8 cellular contexts compared by ENCODE assay signal in the genomic region with DNA sequence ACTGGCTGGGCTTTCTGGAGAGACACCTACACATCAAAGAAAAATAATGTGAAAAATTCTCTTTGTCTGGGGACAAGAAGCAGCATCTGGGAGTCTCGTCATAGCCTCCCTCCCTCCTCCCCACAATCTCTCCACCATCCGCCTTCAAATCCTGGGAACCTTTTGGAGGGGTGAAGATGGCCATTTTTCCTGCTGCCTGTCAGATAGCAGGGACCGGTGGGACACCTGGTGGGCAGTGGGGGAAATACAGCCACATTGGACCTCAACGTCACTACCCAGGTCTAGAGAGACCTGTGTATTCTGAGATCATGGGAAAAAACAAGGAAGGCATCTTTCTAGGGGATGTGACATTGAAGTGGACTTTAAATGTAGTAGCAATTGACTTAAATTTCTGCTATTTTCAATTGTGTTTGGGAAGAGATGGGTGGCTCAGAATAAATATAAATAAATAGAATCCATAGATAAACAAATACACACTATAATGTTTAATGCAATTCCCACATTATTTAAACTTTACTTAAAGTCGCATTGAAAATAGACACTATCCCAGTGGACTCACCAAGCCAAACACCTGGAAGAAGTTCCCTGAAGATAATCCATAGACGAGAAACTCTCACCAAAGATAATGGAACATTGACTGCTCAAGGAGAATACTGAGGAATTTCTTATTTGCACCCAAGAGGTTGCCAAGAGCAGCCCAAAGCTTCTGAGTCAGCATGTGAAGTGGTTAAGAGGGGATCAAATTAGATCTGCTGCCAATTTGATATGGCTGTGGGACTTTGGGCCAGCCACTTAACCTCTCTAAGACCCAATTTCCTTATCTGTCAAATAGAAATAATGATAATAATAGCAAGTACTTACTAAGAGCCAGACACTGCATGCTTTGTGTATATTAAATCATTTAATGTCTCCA.
DNase-seq lines count a peak whose midpoint lies in the region; ATAC-seq and TF ChIP-seq lines count a peak whose summit lies in the region.

No MANE protein-coding gene starts in this region.

- peaks cover 0 to 7% (median 3%) of the 10 kb centered on the region in 7 donors for H3K9me3 Mint-ChIP-seq in CD14-positive monocyte
- peaks cover 5% of the 10 kb centered on the region for H3K9me3 Mint-ChIP-seq in activated CD4-positive, alpha-beta memory T cell treated with anti-CD3 and anti-CD28 coated beads for 36 hours

- H3K4me1 Mint-ChIP-seq in CD14-positive monocyte: peaks cover 4% of the 10 kb centered on the region
- H3K4me1 Mint-ChIP-seq in activated CD4-positive, alpha-beta memory T cell treated with anti-CD3 and anti-CD28 coated beads for 36 hours (ENCODE audit: low read depth): no peaks in the 10 kb centered on the region

- no peaks in the 10 kb centered on the region for H3K36me3 Mint-ChIP-seq in CD14-positive monocyte
- H3K36me3 Mint-ChIP-seq in activated CD4-positive, alpha-beta memory T cell treated with anti-CD3 and anti-CD28 coated beads for 36 hours: no peaks in the 10 kb centered on the region

- H3K27ac Mint-ChIP-seq in CD14-positive monocyte: peak overlapping the region in 1 of 7 donors; percentile 61
- H3K27ac Mint-ChIP-seq in activated CD4-positive, alpha-beta memory T cell treated with anti-CD3 and anti-CD28 coated beads for 36 hours: no peak overlapping the region

- H3K36me3 ChIP-seq in osteoblast (ENCODE audit: insufficient read depth, low read length): no peaks in the 10 kb centered on the region

- POLR2A ChIA-PET in activated CD4-positive, alpha-beta memory T cell treated with anti-CD3 and anti-CD28 coated beads for 36 hours (lab: Charles Lee): no interaction called here

- H3K9me3 ChIP-seq in osteoblast (ENCODE audit: low read depth, low read length): no peaks in the 10 kb centered on the region

- no peaks in the 10 kb centered on the region for H4K20me1 ChIP-seq in osteoblast (ENCODE audit: insufficient read depth, low read length)

- no peaks in the 10 kb centered on the region for H3K27me3 ChIP-seq in osteoblast (ENCODE audit: insufficient read depth, low read length)

- peak overlapping the region; percentile 32 for H3K27ac ChIP-seq in osteoblast (ENCODE audit: low read depth, low read length)

- peaks cover 27% of the 10 kb centered on the region for H3K4me1 ChIP-seq in osteoblast (ENCODE audit: insufficient read depth, low read length)

- H3K4me3 Mint-ChIP-seq in CD14-positive monocyte: no peak overlapping the region
- H3K4me3 Mint-ChIP-seq in activated CD4-positive, alpha-beta memory T cell treated with anti-CD3 and anti-CD28 coated beads for 36 hours: no peak overlapping the region

- TF ChIP-seq CTCF in CD14-positive monocyte (IDR thresholded peaks at IDR 0.05) (peak; percentile 93), fibroblast of villous mesenchyme (IDR thresholded peaks at IDR 0.05; ENCODE audit: insufficient read depth, low read depth, low read length) (peak; percentile 98), osteoblast (IDR thresholded peaks at IDR 0.05; ENCODE audit: extremely low read depth, low read depth, low read length) (peak; percentile 98)

- no peaks in the 10 kb centered on the region for H3K79me2 ChIP-seq in osteoblast (ENCODE audit: insufficient read depth, low read length)

- intact Hi-C loops in CD14-positive monocyte (cut with micrococcal nuclease): loop anchor here in 1 of 2 donors (10.0 kb wide), 1 partner anchor 231 kb away; no protein-coding TSS in a partner anchor
- intact Hi-C loops in activated CD4-positive, alpha-beta memory T cell treated with anti-CD3 and anti-CD28 coated beads for 36 hours (cut with micrococcal nuclease): no loop called here

- H3K4me2 ChIP-seq in osteoblast (ENCODE audit: insufficient read depth, low read length): no peak overlapping the region

- CTCF ChIA-PET in activated CD4-positive, alpha-beta memory T cell treated with anti-CD3 and anti-CD28 coated beads for 36 hours (lab: Charles Lee): interaction anchor here (0.8 to 1.4 kb wide), 2 partner anchors 131 kb away, joined by 3 to 5 read pairs; no protein-coding TSS in a partner anchor

- ATAC-seq in GM18870 (IDR thresholded peaks at IDR 0.05; ENCODE audit: unreplicated experiment) (peak; percentile 63), HG03097 (IDR thresholded peaks at IDR 0.05; ENCODE audit: low FRiP score, unreplicated experiment) (peak; percentile 57)

- DNase-seq in CD14-positive monocyte (ENCODE audit: low spot score): peak; percentile 54
- DNase-seq in NCI-H2196 (lab: John Stamatoyannopoulos, UW; ENCODE audit: unreplicated experiment): peak; percentile 60
- DNase-seq in activated CD4-positive, alpha-beta memory T cell treated with anti-CD3 and anti-CD28 coated beads for 36 hours: peak; percentile 64
- DNase-seq in fibroblast of villous mesenchyme (ENCODE audit: low read depth): peak; percentile 73
- DNase-seq in osteoblast (ENCODE audit: insufficient read length, low spot score, missing footprints): peak; percentile 93
- no peak for DNase-seq in NK-92 (lab: John Stamatoyannopoulos, UW; ENCODE audit: unreplicated experiment)

- H3K4me3 ChIP-seq in fibroblast of villous mesenchyme (ENCODE audit: low read depth, low read length): no peak overlapping the region
- H3K4me3 ChIP-seq in osteoblast (ENCODE audit: insufficient read depth, low read length): no peak overlapping the region

- peak overlapping the region; percentile 39 for H2AFZ ChIP-seq in osteoblast (ENCODE audit: low read length)

- peaks cover 2 to 6% (median 3%) of the 10 kb centered on the region in 3 donors for H3K27me3 Mint-ChIP-seq in CD14-positive monocyte (ENCODE audit: low read depth in 3 of 3)
- H3K27me3 Mint-ChIP-seq in activated CD4-positive, alpha-beta memory T cell treated with anti-CD3 and anti-CD28 coated beads for 36 hours: peaks cover 9% of the 10 kb centered on the region
